Comparison of ENCODE assay signal across 1 cellular context in genomic region chr15:62560943-62561571, GRCh38.
TF ChIP-seq lines count a peak whose summit lies in the region.

No MANE protein-coding gene starts in this region.

TF ChIP-seq in HEK293, 187 proteins besides CTCF, POLR2A, EP300 and RAD21 (continued from another document):
- TF ChIP-seq ZNF561 (tag by site-specific recombination; IDR thresholded peaks at IDR 0.05; ENCODE audit: borderline replicate concordance) (no peak), KLF1 (tag by site-specific recombination; IDR thresholded peaks at IDR 0.05) (peak; percentile 48; the same call in 1 of the 2 replicates)
